Comparison of ENCODE assay signal across 9 cellular contexts in genomic region chr4:38310446-38311043, GRCh38.
DNase-seq lines count a peak whose midpoint lies in the region; ATAC-seq and TF ChIP-seq lines count a peak whose summit lies in the region.
"Had no signal": no experiment of that assay in that cellular context is flagged by ENCODE, and none has a peak within 500 bp of the region (broad histone marks: within the 10 kb centered on the region; RNA-seq: fewer than 3 reads in every experiment).

No MANE protein-coding gene starts in this region.

- intact Hi-C loops in natural killer cell (cut with micrococcal nuclease) = loop anchor here (1.0 to 10.0 kb wide), 4 partner anchors 133 to 364 kb away; no protein-coding TSS in a partner anchor

- TF ChIP-seq CTCF in natural killer cell (IDR thresholded peaks at IDR 0.05) (no peak), HFFc6 (IDR thresholded peaks at IDR 0.05) (no peak)

- H3K9me3 Mint-ChIP-seq in natural killer cell (no peaks in the 10 kb centered on the region), HFFc6 (peaks cover 5% of the 10 kb centered on the region)

- H3K4me1 Mint-ChIP-seq in natural killer cell (peaks cover 34 to 46% of the 10 kb centered on the region in 2 donors), HFFc6 (ENCODE audit: low read depth) (peaks cover 27% of the 10 kb centered on the region)

- H3K36me3 Mint-ChIP-seq in natural killer cell (no peaks in the 10 kb centered on the region), HFFc6 (ENCODE audit: low read depth) (peaks cover 6% of the 10 kb centered on the region)

- H3K27ac Mint-ChIP-seq in natural killer cell (peak overlapping the region; percentile 81 to 85), HFFc6 (no peak overlapping the region)

- peak; percentile 74 for DNase-seq in activated CD8-positive, alpha-beta memory T cell treated with anti-CD3 and anti-CD28 coated beads, Interleukin-2, amount 50 U/mL, for 48 hours
- DNase-seq in natural killer cell (peak; percentile 51), HFFc6 (no peak), NCI-H1436 treated with DMSO at 0.1 percent for 48 hours (lab: John Stamatoyannopoulos, UW) (no peak), dedifferentiated amniotic fluid mesenchymal stem cell (ENCODE audit: extremely low spot score) (no peak), putamen (ENCODE audit: low spot score) (no peak)

- H3K27me3 Mint-ChIP-seq in natural killer cell (ENCODE audit: low read depth in 2 of 2) (no peaks in the 10 kb centered on the region), HFFc6 (ENCODE audit: insufficient read depth) (0 out of 2 replicates have a peak, but pooled peaks cover 2% of the 10 kb centered on the region)

- ATAC-seq in GM19395 (IDR thresholded peaks at IDR 0.05; ENCODE audit: unreplicated experiment) = peak; percentile 94
- ATAC-seq in HG03378 (IDR thresholded peaks at IDR 0.05; ENCODE audit: unreplicated experiment) = peak; percentile 88
- peak; percentile 86 to 94 (median 88) for ATAC-seq in natural killer cell
- ATAC-seq: Panc1 had no signal

- peak overlapping the region; percentile 67 for H3K4me3 Mint-ChIP-seq in natural killer cell
- H3K4me3 Mint-ChIP-seq in HFFc6 = no peak overlapping the region

Comparison
In these comparisons a context has a peak if more than half of its experiments do, and no peak if none do; other contexts are left out.
1. DNase-seq: peak in activated CD8-positive, alpha-beta memory T cell treated with anti-CD3 and anti-CD28 coated beads, Interleukin-2, amount 50 U/mL, for 48 hours (single experiment) and natural killer cell (single experiment); none in HFFc6 (single experiment), NCI-H1436 treated with DMSO at 0.1 percent for 48 hours (single experiment), dedifferentiated amniotic fluid mesenchymal stem cell (single experiment) and putamen (single experiment).
2. Peak in every context shown above with its lines, with median percentiles within 50 percentile points of each other: ATAC-seq.